ENCODE assay signal across 9 cellular contexts in genomic region chr12:132154341-132154761, GRCh38. TPM values are rescaled to one million over a fixed set of nuclear protein-coding genes. Genes with fewer than 3 reads are reported as not detected.
DNase-seq lines count a peak whose midpoint lies in the region; ATAC-seq and TF ChIP-seq lines count a peak whose summit lies in the region.
"Had no signal": no experiment of that assay in that cellular context is flagged by ENCODE, and none has a peak within 500 bp of the region (broad histone marks: within the 10 kb centered on the region; RNA-seq: fewer than 3 reads in every experiment).

No MANE protein-coding gene starts in this region.

- H2BK15ac ChIP-seq in IMR-90 (ENCODE audit: low read depth, low read length) = no peak overlapping the region

- no peak for TF ChIP-seq CTCF in IMR-90 (conservative IDR thresholded peaks at IDR 0.05; ENCODE audit: low read depth, low read length)
- no peak for TF ChIP-seq CTCF in thoracic aorta (IDR thresholded peaks at IDR 0.05)

- H2AK9ac ChIP-seq in IMR-90 (replicated peaks; ENCODE audit: low read depth, low read length, poor library complexity) = no peak overlapping the region

- no peak overlapping the region for H3K14ac ChIP-seq in IMR-90 (replicated peaks; ENCODE audit: low read depth, low read length)

- no peak overlapping the region for H3K4me3 Mint-ChIP-seq in activated T-cell treated with anti-CD3 and anti-CD28 coated beads, Interleukin-2, amount 50 U/mL, for 72 hours
- H3K4me3 Mint-ChIP-seq in activated T-cell treated with anti-CD3 and anti-CD28 coated beads, Interleukin-2, amount 50 U/mL, for 24 hours = no peak overlapping the region

- dilution Hi-C loops in IMR-90 (cut with HindIII; ENCODE audit: low sequenced_read_pairs, unreplicated experiment) = no loop called here

- no peak overlapping the region for H2BK5ac ChIP-seq in IMR-90 (ENCODE audit: low read depth, low read length, poor library complexity, severe bottlenecking)

- peak; percentile 8 to 27 for ATAC-seq in activated T-cell treated with anti-CD3 and anti-CD28 coated beads, Interleukin-2, amount 50 U/mL, for 72 hours (replicated peaks in 1 of 2)
- ATAC-seq in IMR-90 (ENCODE audit: low read depth) = no peak
- ATAC-seq in right cardiac atrium = no peak
- ATAC-seq in thoracic aorta (ENCODE audit: insufficient number of reproducible peaks, low FRiP score, low read depth) = no peak
- no peak for ATAC-seq in GM18873 (IDR thresholded peaks at IDR 0.05; ENCODE audit: low FRiP score, unreplicated experiment)
- ATAC-seq in HG03439 (IDR thresholded peaks at IDR 0.05; ENCODE audit: unreplicated experiment) = no peak

- no peak overlapping the region for H4K91ac ChIP-seq in IMR-90 (ENCODE audit: insufficient read depth, low read depth, low read length)

- H3K4me1 ChIP-seq in IMR-90 (ENCODE audit: control insufficient read depth, insufficient read depth, low read length) = no peaks in the 10 kb centered on the region
- no peaks in the 10 kb centered on the region for H3K4me1 ChIP-seq in right cardiac atrium (ENCODE audit: control insufficient read depth, insufficient read depth, low read length)
- H3K4me1 ChIP-seq in thoracic aorta (ENCODE audit: control insufficient read depth in 1 of 2, low read depth in 2 of 2) = no peaks in the 10 kb centered on the region

- in situ Hi-C loops in IMR-90 (cut with MboI; ENCODE audit: low sequenced_read_pairs) = loop anchor here (5.0 kb wide), 1 partner anchor 263 kb away; no protein-coding TSS in a partner anchor
- in situ Hi-C loops in G401 (cut with HindIII; ENCODE audit: low sequenced_read_pairs) = no loop called here

- no peaks in the 10 kb centered on the region for H3K27me3 Mint-ChIP-seq in activated T-cell treated with anti-CD3 and anti-CD28 coated beads, Interleukin-2, amount 50 U/mL, for 72 hours (ENCODE audit: low read depth)
- no peaks in the 10 kb centered on the region for H3K27me3 Mint-ChIP-seq in activated T-cell treated with anti-CD3 and anti-CD28 coated beads, Interleukin-2, amount 50 U/mL, for 24 hours

- no peak overlapping the region for H4K5ac ChIP-seq in IMR-90 (ENCODE audit: low read depth, low read length)

- H2AK5ac ChIP-seq in IMR-90 (ENCODE audit: low read depth, low read length) = no peak overlapping the region

- peak overlapping the region; percentile 40 for H2AFZ ChIP-seq in IMR-90 (replicated peaks; ENCODE audit: low read length, poor library complexity)

- no peaks in the 10 kb centered on the region for H3K36me3 Mint-ChIP-seq in activated T-cell treated with anti-CD3 and anti-CD28 coated beads, Interleukin-2, amount 50 U/mL, for 72 hours (ENCODE audit: insufficient read depth in 2 of 2)
- peaks cover 9% of the 10 kb centered on the region for H3K36me3 Mint-ChIP-seq in activated T-cell treated with anti-CD3 and anti-CD28 coated beads, Interleukin-2, amount 50 U/mL, for 24 hours (ENCODE audit: low read depth)

- no peak overlapping the region for H3K9ac ChIP-seq in IMR-90 (ENCODE audit: low read depth, low read length)

- H3K4me1 Mint-ChIP-seq in activated T-cell treated with anti-CD3 and anti-CD28 coated beads, Interleukin-2, amount 50 U/mL, for 72 hours (ENCODE audit: low read depth) = no peaks in the 10 kb centered on the region
- H3K4me1 Mint-ChIP-seq in activated T-cell treated with anti-CD3 and anti-CD28 coated beads, Interleukin-2, amount 50 U/mL, for 24 hours (ENCODE audit: low read depth) = no peaks in the 10 kb centered on the region

- H3K4ac ChIP-seq in IMR-90 (ENCODE audit: low read depth, low read length) = no peak overlapping the region

- H3K79me1 ChIP-seq in IMR-90 (ENCODE audit: low read depth in 1 of 2, low read length in 2 of 2) = no peaks in the 10 kb centered on the region

- no peak for DNase-seq in activated T-cell treated with anti-CD3 and anti-CD28 coated beads, Interleukin-2, amount 50 U/mL, for 72 hours
- DNase-seq in activated T-cell treated with anti-CD3 and anti-CD28 coated beads, Interleukin-2, amount 50 U/mL, for 24 hours = no peak
- DNase-seq in IMR-90 (no peak), right cardiac atrium (peak in 2 of 3 donors; percentile 13 to 62), thoracic aorta (ENCODE audit: low spot score) (no peak), G401 (ENCODE audit: low spot score) (no peak)

- no peak for TF ChIP-seq POLR2A in IMR-90 (IDR thresholded peaks at IDR 0.05; ENCODE audit: low read depth, low read length)

- 75% methylated on average over 13 of the region's 21 CpGs; no CpG with 5 or more reads in 1 of the 2 experiments for WGBS in IMR-90 (ENCODE audit: extremely low coverage in 2 of 2, insufficient read length in 1 of 2), 2 experiments
- 64% methylated on average over 21 of the region's 21 CpGs for WGBS in right cardiac atrium

- H3K9me3 Mint-ChIP-seq in activated T-cell treated with anti-CD3 and anti-CD28 coated beads, Interleukin-2, amount 50 U/mL, for 72 hours = no peaks in the 10 kb centered on the region
- H3K9me3 Mint-ChIP-seq in activated T-cell treated with anti-CD3 and anti-CD28 coated beads, Interleukin-2, amount 50 U/mL, for 24 hours = no peaks in the 10 kb centered on the region

- H3K9me1 ChIP-seq in IMR-90 (ENCODE audit: insufficient read depth, low read length) = peaks cover 16% of the 10 kb centered on the region; the same call in 1 of the 2 replicates

- H3K27me3 ChIP-seq in IMR-90 (ENCODE audit: control insufficient read depth, insufficient read depth, low read length) (no peaks in the 10 kb centered on the region), right cardiac atrium (ENCODE audit: control insufficient read depth, insufficient read depth) (no peaks in the 10 kb centered on the region), thoracic aorta (replicated peaks; ENCODE audit: insufficient read depth) (no peaks in the 10 kb centered on the region)

- H3K27ac ChIP-seq in IMR-90 (ENCODE audit: insufficient read depth, low read length) (no peak overlapping the region), right cardiac atrium (ENCODE audit: low read length) (no peak overlapping the region), thoracic aorta (no peak overlapping the region)
- H3K27ac ChIP-seq: C4-2B had no signal

- POLR2A ChIA-PET in IMR-90 (lab: Charles Lee; ENCODE audit: unreplicated experiment) = no interaction called here

- no peak overlapping the region for H3K4me3 ChIP-seq in IMR-90 (ENCODE audit: insufficient read depth, low read depth, low read length)
- no peak overlapping the region for H3K4me3 ChIP-seq in right cardiac atrium (ENCODE audit: low read length)
- peak overlapping the region; percentile 57 for H3K4me3 ChIP-seq in thoracic aorta

- H3K36me3 ChIP-seq in IMR-90 (ENCODE audit: control insufficient read depth, insufficient read depth, low read length) (peaks cover 20% of the 10 kb centered on the region), thoracic aorta (no peaks in the 10 kb centered on the region)

- no peak overlapping the region for H3K18ac ChIP-seq in IMR-90 (ENCODE audit: low read depth, low read length)

- no peak overlapping the region for H3K56ac ChIP-seq in IMR-90 (ENCODE audit: extremely low read depth, insufficient read depth, low read length)

- intact Hi-C loops in IMR-90 (cut with micrococcal nuclease) (loop anchor here (1.0 to 5.0 kb wide), 4 partner anchors 65 to 463 kb away; partner anchors contain the start of gene P2RX2), right cardiac atrium (cut with DNase I) (loop anchor here in 3 of 4 donors (5.0 to 10.0 kb wide), 3 partner anchors 260 to 460 kb away; partner anchors contain the start of genes LRCOL1 (in 2 of the 3) and P2RX2 (in 2 of the 3))

- H3K27ac Mint-ChIP-seq in activated T-cell treated with anti-CD3 and anti-CD28 coated beads, Interleukin-2, amount 50 U/mL, for 72 hours = no peak overlapping the region
- no peak overlapping the region for H3K27ac Mint-ChIP-seq in activated T-cell treated with anti-CD3 and anti-CD28 coated beads, Interleukin-2, amount 50 U/mL, for 24 hours

- no peak overlapping the region for H3K4me2 ChIP-seq in IMR-90 (ENCODE audit: low read depth, low read length)

- BruUV-seq in IMR-90 (replicated peaks; lab: Mats Ljungman, UMichigan) = no TSS peak

- no peak overlapping the region for H4K8ac ChIP-seq in IMR-90 (ENCODE audit: low read depth in 2 of 2, low read length in 2 of 2)

- H3K9me3 ChIP-seq in IMR-90 (ENCODE audit: control insufficient read depth, insufficient read depth, low read length) = no peaks in the 10 kb centered on the region
- no peaks in the 10 kb centered on the region for H3K9me3 ChIP-seq in right cardiac atrium (ENCODE audit: control insufficient read depth, low read length)
- H3K9me3 ChIP-seq in thoracic aorta = no peaks in the 10 kb centered on the region

- H2BK120ac ChIP-seq in IMR-90 (ENCODE audit: low read depth, low read length) = no peak overlapping the region

- CTCF ChIA-PET in IMR-90 (lab: Yijun Ruan, JAX) = interaction anchor here (1.0 to 1.3 kb wide), 4 partner anchors 8 to 260 kb away, joined by 3 to 5 read pairs (median 4); no protein-coding TSS in a partner anchor

- peaks cover 18% of the 10 kb centered on the region for H4K20me1 ChIP-seq in IMR-90 (ENCODE audit: insufficient read depth, low read length)

- no peak overlapping the region for H2BK20ac ChIP-seq in IMR-90 (ENCODE audit: low read depth, low read length)

- no peak for TF ChIP-seq RAD21 in IMR-90 (IDR thresholded peaks at IDR 0.05; ENCODE audit: low read length)

- no peak overlapping the region for H3K23ac ChIP-seq in IMR-90 (ENCODE audit: low read depth, low read length)

TF ChIP-seq in IMR-90, 13 proteins besides CTCF, POLR2A, EP300 and RAD21 (continues in another document):
- TF ChIP-seq CEBPB (IDR thresholded peaks at IDR 0.05; ENCODE audit: low read depth, low read length) (no peak), MAFK (IDR thresholded peaks at IDR 0.05; ENCODE audit: low read depth, low read length) (no peak), NFE2L2 (IDR thresholded peaks at IDR 0.05; ENCODE audit: low read depth, low read length) (no peak)

RNA-seq across cellular contexts. Expression of gene NOC4L, which starts 10.1 kb away (rescaled TPM):
- total RNA-seq in activated T-cell treated with anti-CD3 and anti-CD28 coated beads, Interleukin-2, amount 50 U/mL, for 72 hours = 10 to 100 TPM; 19.4 to 21.2 TPM
- total RNA-seq in IMR-90 (2012; rRNA removed) = 5.2 and 6.1 TPM in 2 replicates
- polyA plus RNA-seq in IMR-90 (2012; rRNA removed) = 13.4 and 17.0 TPM in 2 replicates
- 12.0 and 16.4 TPM in 2 replicates for polyA plus RNA-seq in IMR-90 (2012; cell fraction: cytosol; rRNA removed)
- 12.2 and 32.5 TPM in 2 replicates for polyA plus RNA-seq in IMR-90 (2012; cell fraction: nucleus; rRNA removed; ENCODE audit: low replicate concordance)
- total RNA-seq in right cardiac atrium = 10 to 100 TPM in 1 of 4 donors, 1 to 10 TPM in 3; 7.7 to 10.1 (median 9.1) TPM
- polyA plus RNA-seq in right cardiac atrium = 11.0 TPM
- 1 to 10 TPM; 5.9 to 8.5 TPM for total RNA-seq in thoracic aorta
- 40.0 and 44.1 TPM in 2 replicates for total RNA-seq in G401 (2014; rRNA removed; shearing (Covaris generic))

RNA-seq across cellular contexts. Expression of gene DDX51, which starts 10.2 kb away (rescaled TPM):
- 10 to 100 TPM; 18.3 to 23.4 TPM for total RNA-seq in activated T-cell treated with anti-CD3 and anti-CD28 coated beads, Interleukin-2, amount 50 U/mL, for 72 hours
- total RNA-seq in IMR-90 (2012; rRNA removed) = 3.3 and 3.8 TPM in 2 replicates
- 14.5 and 17.2 TPM in 2 replicates for polyA plus RNA-seq in IMR-90 (2012; rRNA removed)
- polyA plus RNA-seq in IMR-90 (2012; cell fraction: cytosol; rRNA removed) = 10.6 and 16.7 TPM in 2 replicates
- polyA plus RNA-seq in IMR-90 (2012; cell fraction: nucleus; rRNA removed; ENCODE audit: low replicate concordance) = 29.6 and 67.5 TPM in 2 replicates
- total RNA-seq in right cardiac atrium = 10 to 100 TPM in 2 of 4 donors, 1 to 10 TPM in 2; 7.4 to 11.7 (median 10.1) TPM
- 10.9 TPM for polyA plus RNA-seq in right cardiac atrium
- total RNA-seq in thoracic aorta = 10 to 100 TPM in 1 of 2 donors, 1 to 10 TPM in 1; 9.7 to 24.8 TPM
- total RNA-seq in G401 (2014; rRNA removed; shearing (Covaris generic)) = 24.9 and 28.9 TPM in 2 replicates

Comparison
In these comparisons a context has a peak if more than half of its experiments do, and no peak if none do; other contexts are left out.
1. ATAC-seq: peak in activated T-cell treated with anti-CD3 and anti-CD28 coated beads, Interleukin-2, amount 50 U/mL, for 72 hours (2 of 2); none in IMR-90 (single experiment), right cardiac atrium (0 of 2), thoracic aorta (single experiment), GM18873 (single experiment) and HG03439 (single experiment).
2. DNase-seq: peak in right cardiac atrium (2 of 3); none in activated T-cell treated with anti-CD3 and anti-CD28 coated beads, Interleukin-2, amount 50 U/mL, for 72 hours (0 of 2), activated T-cell treated with anti-CD3 and anti-CD28 coated beads, Interleukin-2, amount 50 U/mL, for 24 hours (single experiment), IMR-90 (single experiment), thoracic aorta (single experiment) and G401 (single experiment).